12 cellular contexts compared by ENCODE assay signal in the genomic region with DNA sequence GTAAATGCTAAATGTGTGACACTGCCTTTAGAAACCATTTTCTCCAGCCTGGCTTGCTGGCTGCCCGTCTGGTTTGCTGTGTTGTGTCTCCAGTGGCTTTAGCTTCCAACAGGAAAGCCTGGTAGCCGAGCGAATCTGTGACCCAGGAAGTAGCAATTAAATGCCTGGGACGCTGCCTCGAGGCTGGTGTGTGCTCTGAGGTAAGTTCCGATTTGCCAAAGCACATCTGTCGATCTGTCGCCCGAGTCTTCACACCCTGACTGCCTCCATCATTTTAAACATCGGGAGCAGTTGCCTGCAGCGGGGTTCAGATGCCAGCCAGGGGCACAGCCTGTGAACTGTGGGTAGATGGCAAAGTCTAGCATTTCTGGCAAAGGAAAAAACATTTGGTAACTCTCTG. TPM values are rescaled to one million over a fixed set of nuclear protein-coding genes. Genes with fewer than 3 reads are reported as not detected.
DNase-seq lines count a peak whose midpoint lies in the region; ATAC-seq and TF ChIP-seq lines count a peak whose summit lies in the region.
"Had no signal": no experiment of that assay in that cellular context is flagged by ENCODE, and none has a peak within 500 bp of the region (broad histone marks: within the 10 kb centered on the region; RNA-seq: fewer than 3 reads in every experiment).

No MANE protein-coding gene starts in this region.

- ATAC-seq in memory B cell (ENCODE audit: low read depth): no peak

- TSS peak; percentile 51 for BruUV-seq in A673 (replicated peaks; lab: Mats Ljungman, UMichigan)

- H3K9me3 Mint-ChIP-seq in CD4-positive, alpha-beta memory T cell: no peaks in the 10 kb centered on the region
- no peaks in the 10 kb centered on the region for H3K9me3 Mint-ChIP-seq in activated CD4-positive, alpha-beta memory T cell treated with anti-CD3 and anti-CD28 coated beads, Interleukin-2, amount 10 ng/mL, durations not matched to agents 7 days and 5 days
- H3K9me3 Mint-ChIP-seq in memory B cell: no peaks in the 10 kb centered on the region

- H3K4me1 Mint-ChIP-seq in CD4-positive, alpha-beta memory T cell: peaks cover 8 to 34% (median 23%) of the 10 kb centered on the region in 4 donors
- H3K4me1 Mint-ChIP-seq in activated CD4-positive, alpha-beta memory T cell treated with anti-CD3 and anti-CD28 coated beads, Interleukin-2, amount 10 ng/mL, durations not matched to agents 7 days and 5 days: peaks cover 29% of the 10 kb centered on the region
- peaks cover 9% of the 10 kb centered on the region for H3K4me1 Mint-ChIP-seq in memory B cell

- no peak for TF ChIP-seq CTCF in A673 (conservative IDR thresholded peaks at IDR 0.05; ENCODE audit: low read depth, low read length)
- no peak for TF ChIP-seq CTCF in MM.1S (IDR thresholded peaks at IDR 0.05; ENCODE audit: low read length)
- TF ChIP-seq CTCF in foreskin fibroblast (IDR thresholded peaks at IDR 0.05; ENCODE audit: low read depth, low read length): no peak

- no peak overlapping the region for H3K4me3 ChIP-seq in A673 (ENCODE audit: low read depth, low read length, poor library complexity, severe bottlenecking)
- no peak overlapping the region for H3K4me3 ChIP-seq in CD4-positive, alpha-beta memory T cell (ENCODE audit: low read length in 2 of 2)
- no peak overlapping the region for H3K4me3 ChIP-seq in MM.1S (ENCODE audit: low read length)
- H3K4me3 ChIP-seq in foreskin fibroblast (ENCODE audit: low read depth in 1 of 2, low read length in 2 of 2): peak overlapping the region in 1 of 2 donors; percentile 95

- no peaks in the 10 kb centered on the region for H3K27me3 Mint-ChIP-seq in CD4-positive, alpha-beta memory T cell
- no peaks in the 10 kb centered on the region for H3K27me3 Mint-ChIP-seq in activated CD4-positive, alpha-beta memory T cell treated with anti-CD3 and anti-CD28 coated beads, Interleukin-2, amount 10 ng/mL, durations not matched to agents 7 days and 5 days
- H3K27me3 Mint-ChIP-seq in memory B cell: no peaks in the 10 kb centered on the region

- H3K9ac ChIP-seq in MM.1S (ENCODE audit: low read length): no peak overlapping the region

- POLR2A ChIA-PET in A673 (lab: Charles Lee; ENCODE audit: low non-redundant PET): no interaction called here
- POLR2A ChIA-PET in CD4-positive, alpha-beta memory T cell (lab: Charles Lee; ENCODE audit: partially characterized antibody): interaction anchor here (1.2 to 6.8 kb wide), 2 partner anchors 8 to 13 kb away, joined by 4 to 152 read pairs; a partner anchor contains a TSS
- POLR2A ChIA-PET in activated CD4-positive, alpha-beta memory T cell treated with anti-CD3 and anti-CD28 coated beads, Interleukin-2, amount 10 ng/mL, durations not matched to agents 7 days and 5 days (lab: Charles Lee): interaction anchor here (2.5 kb wide), 1 partner anchor 12 kb away, joined by 9 read pairs; no protein-coding TSS in a partner anchor

- H3K9me3 ChIP-seq in A673 (ENCODE audit: low read depth, low read length, poor library complexity, severe bottlenecking): no peaks in the 10 kb centered on the region
- H3K9me3 ChIP-seq in CD4-positive, alpha-beta memory T cell (ENCODE audit: control insufficient read depth in 1 of 2, low read length in 2 of 2): no peaks in the 10 kb centered on the region
- no peaks in the 10 kb centered on the region for H3K9me3 ChIP-seq in MM.1S (replicated peaks; ENCODE audit: insufficient read depth, low read length)

- no peak overlapping the region for H3K4me2 ChIP-seq in MM.1S (ENCODE audit: low read depth, low read length)

- H3K4me3 Mint-ChIP-seq in CD4-positive, alpha-beta memory T cell: peak overlapping the region; percentile 72 to 86 (median 81)
- H3K4me3 Mint-ChIP-seq in activated CD4-positive, alpha-beta memory T cell treated with anti-CD3 and anti-CD28 coated beads, Interleukin-2, amount 10 ng/mL, durations not matched to agents 7 days and 5 days: peak overlapping the region; percentile 77
- H3K4me3 Mint-ChIP-seq in memory B cell: peak overlapping the region; percentile 75

- H3K4me1 ChIP-seq in A673 (ENCODE audit: insufficient read depth, low read length, poor library complexity, severe bottlenecking) (peaks cover 7% of the 10 kb centered on the region), MM.1S (ENCODE audit: low read length) (peaks cover 3% of the 10 kb centered on the region; the same call in 1 of the 2 replicates)
- H3K4me1 ChIP-seq in CD4-positive, alpha-beta memory T cell (ENCODE audit: insufficient read depth, low read length): peaks cover 29% of the 10 kb centered on the region

- H3K79me2 ChIP-seq in MM.1S (ENCODE audit: low read length): peaks cover 23% of the 10 kb centered on the region

- no peaks in the 10 kb centered on the region for H4K20me1 ChIP-seq in MM.1S (ENCODE audit: insufficient read depth, low read length)

- intact Hi-C loops in A673 (cut with micrococcal nuclease; ENCODE audit: unreplicated experiment): no loop called here
- intact Hi-C loops in CD4-positive, alpha-beta memory T cell (cut with micrococcal nuclease): no loop called here

- H3K36me3 ChIP-seq in A673 (ENCODE audit: insufficient read depth, low read length, poor library complexity, severe bottlenecking): no peaks in the 10 kb centered on the region
- no peaks in the 10 kb centered on the region for H3K36me3 ChIP-seq in CD4-positive, alpha-beta memory T cell (ENCODE audit: insufficient read depth, low read length)
- no peaks in the 10 kb centered on the region for H3K36me3 ChIP-seq in MM.1S (replicated peaks; ENCODE audit: insufficient read depth, low read length)

- peaks cover 0 to 12% of the 10 kb centered on the region in 2 donors for H3K36me3 Mint-ChIP-seq in CD4-positive, alpha-beta memory T cell
- H3K36me3 Mint-ChIP-seq in activated CD4-positive, alpha-beta memory T cell treated with anti-CD3 and anti-CD28 coated beads, Interleukin-2, amount 10 ng/mL, durations not matched to agents 7 days and 5 days (ENCODE audit: low read depth): peaks cover 6% of the 10 kb centered on the region
- peaks cover 1% of the 10 kb centered on the region for H3K36me3 Mint-ChIP-seq in memory B cell

- no peaks in the 10 kb centered on the region for H3K27me3 ChIP-seq in A673 (replicated peaks; ENCODE audit: insufficient read depth, low read depth, low read length, poor library complexity)
- no peaks in the 10 kb centered on the region for H3K27me3 ChIP-seq in CD4-positive, alpha-beta memory T cell (ENCODE audit: insufficient read depth, low read length)
- H3K27me3 ChIP-seq in MM.1S (replicated peaks; ENCODE audit: insufficient read depth, low read length): no peaks in the 10 kb centered on the region
- H3K27me3 ChIP-seq: cardiac muscle cell had no signal

- H2AFZ ChIP-seq in MM.1S (ENCODE audit: low read length): no peak overlapping the region

- no peak for DNase-seq in A673 (ENCODE audit: low spot score)
- DNase-seq in CD4-positive, alpha-beta memory T cell: peak in 1 of 5 donors; percentile 22
- DNase-seq in activated CD4-positive, alpha-beta memory T cell treated with anti-CD3 and anti-CD28 coated beads, Interleukin-2, amount 10 ng/mL, durations not matched to agents 7 days and 5 days: no peak
- DNase-seq in memory B cell (ENCODE audit: low spot score in 2 of 2): no peak
- no peak for DNase-seq in occipital lobe (lab: John Stamatoyannopoulos, UW)
- no peak for DNase-seq in MM.1S
- no peak for DNase-seq in NOMO-1 treated with DMSO at 0.1 percent for 48 hours (lab: John Stamatoyannopoulos, UW; ENCODE audit: unreplicated experiment)
- no peak for DNase-seq in foreskin fibroblast
- DNase-seq: NCI-H1694 treated with DMSO at 0.1 percent for 48 hours; stimulated activated CD4-positive, alpha-beta T cell treated with anti-CD3 and anti-CD28 coated beads, Interleukin-15, amount 100 ng/mL, for 24 hours; SW 1271 had no signal

- no peaks in the 10 kb centered on the region for H3K9me2 ChIP-seq in MM.1S (replicated peaks; ENCODE audit: insufficient read depth, low read length)

- peak overlapping the region; percentile 36 to 92 (median 58) for H3K27ac Mint-ChIP-seq in CD4-positive, alpha-beta memory T cell
- H3K27ac Mint-ChIP-seq in activated CD4-positive, alpha-beta memory T cell treated with anti-CD3 and anti-CD28 coated beads, Interleukin-2, amount 10 ng/mL, durations not matched to agents 7 days and 5 days: peak overlapping the region; percentile 66
- H3K27ac Mint-ChIP-seq in memory B cell: no peak overlapping the region

- H3F3A ChIP-seq in MM.1S (ENCODE audit: insufficient read depth, low read length): peaks cover 3% of the 10 kb centered on the region; the same call in 1 of the 2 replicates

- CTCF ChIA-PET in A673 (lab: Charles Lee): no interaction called here
- CTCF ChIA-PET in CD4-positive, alpha-beta memory T cell (lab: Charles Lee; ENCODE audit: partially characterized antibody): interaction anchor here (1.4 kb wide), 1 partner anchor 9 kb away, joined by 3 read pairs; no protein-coding TSS in a partner anchor
- CTCF ChIA-PET in activated CD4-positive, alpha-beta memory T cell treated with anti-CD3 and anti-CD28 coated beads, Interleukin-2, amount 10 ng/mL, durations not matched to agents 7 days and 5 days (lab: Charles Lee): no interaction called here

- H3K27ac ChIP-seq in A673 (ENCODE audit: low read depth, low read length, poor library complexity, severe bottlenecking) (no peak overlapping the region), MM.1S (ENCODE audit: low read length) (no peak overlapping the region)
- no peak overlapping the region for H3K27ac ChIP-seq in CD4-positive, alpha-beta memory T cell (ENCODE audit: low read depth, low read length)
- H3K27ac ChIP-seq: cardiac muscle cell had no signal

RNA-seq across cellular contexts. Expression of a gene that starts 2.2 kb away (rescaled TPM):
- 38.7 and 49.8 TPM in 2 replicates for total RNA-seq in A673 (2021)
- 100 to 1,000 TPM; 112 to 114 TPM for total RNA-seq in CD4-positive, alpha-beta memory T cell
- polyA plus RNA-seq in CD4-positive, alpha-beta memory T cell: 10 to 100 TPM; 12.7 to 34.6 TPM
- total RNA-seq in activated CD4-positive, alpha-beta memory T cell treated with anti-CD3 and anti-CD28 coated beads, Interleukin-2, amount 10 ng/mL, durations not matched to agents 7 days and 5 days: 10 to 100 TPM; 37.2 to 37.5 TPM
- 43.5 TPM for total RNA-seq in occipital lobe

RNA-seq across cellular contexts. Expression of a gene that starts 14.5 kb away (rescaled TPM):
- total RNA-seq in A673 (2021) (0.55 and 0.67 TPM in 2 replicates), occipital lobe (0.31 TPM)
- total RNA-seq in CD4-positive, alpha-beta memory T cell: 1 to 10 TPM; 3.5 to 3.7 TPM
- polyA plus RNA-seq in CD4-positive, alpha-beta memory T cell: under 1 TPM in 1 of 2 donors, not detected in 1; 0.53 TPM
- total RNA-seq in activated CD4-positive, alpha-beta memory T cell treated with anti-CD3 and anti-CD28 coated beads, Interleukin-2, amount 10 ng/mL, durations not matched to agents 7 days and 5 days: 1 to 10 TPM in 1 of 2 experiments, under 1 TPM in 1; 0.63 to 2.4 TPM

RNA-seq across cellular contexts. Expression of a gene that starts 17.6 kb away (rescaled TPM):
- total RNA-seq in A673 (2021) (1.7 and 2.5 TPM in 2 replicates), occipital lobe (2.7 TPM)
- total RNA-seq in CD4-positive, alpha-beta memory T cell: 1 to 10 TPM; 2.7 to 2.9 TPM
- polyA plus RNA-seq in CD4-positive, alpha-beta memory T cell: 1 to 10 TPM in 1 of 2 donors, under 1 TPM in 1; 0.72 to 1.3 TPM
- 1 to 10 TPM; 2.6 to 2.7 TPM for total RNA-seq in activated CD4-positive, alpha-beta memory T cell treated with anti-CD3 and anti-CD28 coated beads, Interleukin-2, amount 10 ng/mL, durations not matched to agents 7 days and 5 days

RNA-seq across cellular contexts. Expression of a gene that starts 41.3 kb away (rescaled TPM):
- total RNA-seq in A673 (2021) (38.1 and 39.4 TPM in 2 replicates), occipital lobe (7.0 TPM)
- 10 to 100 TPM; 44.2 to 44.7 TPM for total RNA-seq in CD4-positive, alpha-beta memory T cell
- 10 to 100 TPM in 1 of 2 donors, 1 to 10 TPM in 1; 2.5 to 24.5 TPM for polyA plus RNA-seq in CD4-positive, alpha-beta memory T cell
- 10 to 100 TPM; 32.5 to 32.7 TPM for total RNA-seq in activated CD4-positive, alpha-beta memory T cell treated with anti-CD3 and anti-CD28 coated beads, Interleukin-2, amount 10 ng/mL, durations not matched to agents 7 days and 5 days

RNA-seq across cellular contexts. Expression of a gene that starts 42.9 kb away (rescaled TPM):
- 182 and 193 TPM in 2 replicates for total RNA-seq in A673 (2021)
- 100 to 1,000 TPM; 128 to 132 TPM for total RNA-seq in CD4-positive, alpha-beta memory T cell
- 100 to 1,000 TPM; 202 to 209 TPM for polyA plus RNA-seq in CD4-positive, alpha-beta memory T cell
- 100 to 1,000 TPM; 111 to 113 TPM for total RNA-seq in activated CD4-positive, alpha-beta memory T cell treated with anti-CD3 and anti-CD28 coated beads, Interleukin-2, amount 10 ng/mL, durations not matched to agents 7 days and 5 days
- total RNA-seq in occipital lobe: 32.9 TPM
